17 cellular contexts compared by ENCODE assay signal in the genomic region with DNA sequence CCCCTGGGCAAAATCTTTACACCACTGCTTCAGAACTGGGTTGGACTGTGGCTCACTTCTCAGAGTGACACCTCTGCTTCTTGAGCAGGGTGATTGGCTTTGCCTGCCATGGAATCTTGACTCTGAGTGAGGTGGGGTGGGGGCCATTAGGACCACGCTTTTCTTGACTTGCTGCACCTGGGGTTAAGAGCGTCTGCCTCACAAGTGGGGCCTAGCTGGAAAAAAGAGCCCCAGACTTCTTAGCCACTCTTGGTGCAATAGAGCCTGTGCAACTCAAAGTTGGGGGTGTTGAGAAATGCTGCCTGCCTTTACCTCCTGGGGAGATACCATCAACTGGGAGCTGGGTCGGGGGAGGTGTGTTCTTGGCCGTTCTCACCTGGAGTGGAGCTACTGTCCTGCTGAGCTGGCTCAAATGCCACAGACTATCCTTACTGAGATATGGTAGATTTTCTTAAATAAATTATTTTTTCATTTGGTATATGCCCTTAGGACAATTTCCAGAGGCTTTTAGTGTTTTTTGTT. TPM values are rescaled to one million over a fixed set of nuclear protein-coding genes. Genes with fewer than 3 reads are reported as not detected.
DNase-seq lines count a peak whose midpoint lies in the region; ATAC-seq, FAIRE-seq and TF ChIP-seq lines count a peak whose summit lies in the region.
"Had no signal": no experiment of that assay in that cellular context is flagged by ENCODE, and none has a peak within 500 bp of the region (broad histone marks: within the 10 kb centered on the region; RNA-seq: fewer than 3 reads in every experiment).

No MANE protein-coding gene starts in this region.

- no peaks in the 10 kb centered on the region for H3K9me3 ChIP-seq in K562 (replicated peaks; ENCODE audit: control insufficient read depth, insufficient read depth, low read depth, low read length)
- H3K9me3 ChIP-seq in naive thymus-derived CD4-positive, alpha-beta T cell (ENCODE audit: control insufficient read depth in 2 of 3, low read length in 3 of 3): no peaks in the 10 kb centered on the region

- TF ChIP-seq POLR2A in K562 (conservative IDR thresholded peaks at IDR 0.05): no peak

- H3K4me1 Mint-ChIP-seq in stimulated activated naive CD8-positive, alpha-beta T cell treated with anti-CD3 and anti-CD28 coated beads, Interleukin-15, amount 100 ng/mL, for 72 hours: peaks cover 71% of the 10 kb centered on the region
- H3K4me1 Mint-ChIP-seq in naive thymus-derived CD4-positive, alpha-beta T cell: peaks cover 38 to 85% (median 73%) of the 10 kb centered on the region in 7 donors

- peaks cover 0 to 7% of the 10 kb centered on the region in 2 donors for H3K9me3 Mint-ChIP-seq in stimulated activated naive CD8-positive, alpha-beta T cell treated with anti-CD3 and anti-CD28 coated beads, Interleukin-15, amount 100 ng/mL, for 72 hours
- H3K9me3 Mint-ChIP-seq in naive thymus-derived CD4-positive, alpha-beta T cell: peaks cover 0 to 14% (median 0%) of the 10 kb centered on the region in 11 donors
- H3K9me3 Mint-ChIP-seq: activated T-helper 2 cell treated with anti-CD3 and anti-CD28 coated beads, Interferon-gamma antibody, Interleukin-2, Interleukin-4, amounts not matched to agents 10 μg/mL and 5 μg/mL and 100 μg/mL, durations not matched to agents 14 hours and 24 hours and 36 hours had no signal

- no peaks in the 10 kb centered on the region; the same call in 2 of the 3 replicates for H3K36me3 ChIP-seq in K562 (ENCODE audit: control insufficient read depth, insufficient read depth, low read length)
- H3K36me3 ChIP-seq in naive thymus-derived CD4-positive, alpha-beta T cell (ENCODE audit: control insufficient read depth in 2 of 3, insufficient read depth in 3 of 3, low read length in 3 of 3): no peaks in the 10 kb centered on the region

- in situ Hi-C loops in K562 (cut with MboI): no loop called here

- H3K4me2 ChIP-seq in K562 (ENCODE audit: insufficient read depth, low read length): no peak overlapping the region

- no peak overlapping the region for H3K4me3 ChIP-seq in K562
- H3K4me3 ChIP-seq in naive thymus-derived CD4-positive, alpha-beta T cell (ENCODE audit: low read length): no peak overlapping the region

- TF ChIP-seq RAD21 in K562 (CRISPR knock-in tag; conservative IDR thresholded peaks at IDR 0.05 in 1 of 2, IDR thresholded peaks at IDR 0.05 in 1 of 2): no peak

- H3K9ac ChIP-seq in K562 (ENCODE audit: insufficient read depth in 1 of 2, low read depth in 2 of 2, low read length in 2 of 2): no peak overlapping the region

- H3K4me3 Mint-ChIP-seq in stimulated activated naive CD8-positive, alpha-beta T cell treated with anti-CD3 and anti-CD28 coated beads, Interleukin-15, amount 100 ng/mL, for 72 hours: peak overlapping the region; percentile 8 to 15
- peak overlapping the region in 9 of 10 donors; percentile 16 to 68 (median 50) for H3K4me3 Mint-ChIP-seq in naive thymus-derived CD4-positive, alpha-beta T cell

- H3K9me1 ChIP-seq in K562 (ENCODE audit: control insufficient read depth, insufficient read depth, low read length): no peaks in the 10 kb centered on the region

- no peak overlapping the region for H3K27ac ChIP-seq in K562 (ENCODE audit: extremely low read depth, low read depth, low read length)
- H3K27ac ChIP-seq in naive thymus-derived CD4-positive, alpha-beta T cell (ENCODE audit: low read depth, low read length): no peak overlapping the region

- DNase-seq in stimulated activated naive CD8-positive, alpha-beta T cell treated with anti-CD3 and anti-CD28 coated beads, Interleukin-15, amount 100 ng/mL, for 72 hours: no peak
- DNase-seq in stimulated activated naive CD8-positive, alpha-beta T cell treated with anti-CD3 and anti-CD28 coated beads, Interleukin-15, Interleukin-2, amounts not matched to agents 100 U/mL and 50 U/mL, for 24 hours: no peak
- no peak for DNase-seq in K562 (ENCODE audit: extremely low read depth in 1 of 4, low spot score in 3 of 4)
- no peak for DNase-seq in naive thymus-derived CD4-positive, alpha-beta T cell
- DNase-seq in epidermal melanocyte (ENCODE audit: insufficient read length, low spot score): no peak
- DNase-seq in SKM-1 (lab: John Stamatoyannopoulos, UW; ENCODE audit: unreplicated experiment): no peak
- no peak for DNase-seq in NCI-H1436 treated with DMSO at 0.1 percent for 48 hours (lab: John Stamatoyannopoulos, UW)
- DNase-seq: activated CD4-positive, alpha-beta T cell treated with anti-CD3 and anti-CD28 coated beads, Interleukin-2, amount 50 U/mL, for 1 hour; aorta; dermis blood vessel endothelial cell; DMS 273 treated with DMSO at 0.1 percent for 48 hours; Kasumi-1; NCI-H187; NCI-H748 treated with DMSO at 0.1 percent for 48 hours; RPMI8226 had no signal

- POLR2A ChIA-PET in K562 (lab: Yijun Ruan, JAX): interaction anchor here (0.7 to 2.2 kb wide), 4 partner anchors 8 to 23 kb away, joined by 3 to 11 read pairs (median 6); partner anchors contain the start of gene USP9X
- POLR2A ChIA-PET in naive thymus-derived CD4-positive, alpha-beta T cell (lab: Charles Lee): interaction anchor here (1.5 kb wide), 1 partner anchor 24 kb away, joined by 11 read pairs; the partner anchor contains the start of gene USP9X

- FAIRE-seq in K562 (lab: Jason Lieb, UNC): no peak

- intact Hi-C loops in K562 (cut with micrococcal nuclease): no loop called here
- intact Hi-C loops in naive thymus-derived CD4-positive, alpha-beta T cell (cut with micrococcal nuclease): no loop called here

- no peaks in the 10 kb centered on the region for H3K27me3 ChIP-seq in K562 (ENCODE audit: control insufficient read depth in 2 of 2, insufficient read depth in 2 of 2, low read length in 2 of 2)
- H3K27me3 ChIP-seq in naive thymus-derived CD4-positive, alpha-beta T cell (ENCODE audit: control insufficient read depth in 2 of 2, insufficient read depth in 2 of 2, low read length in 2 of 2): no peaks in the 10 kb centered on the region

- peaks cover 13 to 22% of the 10 kb centered on the region in 2 experiments; a peak in 4 of 5 replicates for H3K4me1 ChIP-seq in K562 (replicated peaks in 1 of 2; ENCODE audit: control insufficient read depth in 2 of 2, insufficient read depth in 2 of 2, low read length in 2 of 2)
- H3K4me1 ChIP-seq in naive thymus-derived CD4-positive, alpha-beta T cell (ENCODE audit: control insufficient read depth in 2 of 2, insufficient read depth in 2 of 2, low read length in 2 of 2): peaks cover 21 to 36% of the 10 kb centered on the region in 2 donors

- BruUV-seq in K562 (replicated peaks; lab: Mats Ljungman, UMichigan): no TSS peak

- CTCF ChIA-PET in K562 (lab: Yijun Ruan, JAX; ENCODE audit: low intra/inter-chr PET ratio): no interaction called here
- CTCF ChIA-PET in naive thymus-derived CD4-positive, alpha-beta T cell (lab: Charles Lee): interaction anchor here (1.3 kb wide), 1 partner anchor 315 kb away, joined by 3 read pairs; no protein-coding TSS in a partner anchor

- no peak overlapping the region for H2AFZ ChIP-seq in K562 (ENCODE audit: low read depth, low read length)

- ATAC-seq in stimulated activated naive CD8-positive, alpha-beta T cell treated with anti-CD3 and anti-CD28 coated beads, Interleukin-15, amount 100 ng/mL, for 72 hours: no peak
- no peak for ATAC-seq in stimulated activated naive CD8-positive, alpha-beta T cell treated with anti-CD3 and anti-CD28 coated beads, Interleukin-15, Interleukin-2, amounts not matched to agents 100 U/mL and 50 U/mL, for 24 hours
- ATAC-seq in K562 (peak; percentile 21), GM18502 (IDR thresholded peaks at IDR 0.05; ENCODE audit: poor library complexity, unreplicated experiment) (no peak)
- ATAC-seq in naive thymus-derived CD4-positive, alpha-beta T cell: no peak

- H3K27ac Mint-ChIP-seq in stimulated activated naive CD8-positive, alpha-beta T cell treated with anti-CD3 and anti-CD28 coated beads, Interleukin-15, amount 100 ng/mL, for 72 hours: no peak overlapping the region
- peak overlapping the region in 5 of 9 donors; percentile 15 to 75 (median 59) for H3K27ac Mint-ChIP-seq in naive thymus-derived CD4-positive, alpha-beta T cell
- H3K27ac Mint-ChIP-seq: activated T-helper 2 cell treated with anti-CD3 and anti-CD28 coated beads, Interferon-gamma antibody, Interleukin-2, Interleukin-4, amounts not matched to agents 10 μg/mL and 5 μg/mL and 100 μg/mL, durations not matched to agents 14 hours and 24 hours and 36 hours had no signal

- WGBS in K562 (ENCODE audit: insufficient coverage, low coverage, missing lambda C conversion rate): 23% methylated on average over 3 of the region's 4 CpGs

- peaks cover 5 to 15% (median 9%) of the 10 kb centered on the region in 5 donors for H3K36me3 Mint-ChIP-seq in naive thymus-derived CD4-positive, alpha-beta T cell

- H3K79me2 ChIP-seq in K562 (ENCODE audit: control insufficient read depth, insufficient read depth, low read length): peaks cover 93% of the 10 kb centered on the region

- TF ChIP-seq EP300 in K562 (IDR thresholded peaks at IDR 0.05; ENCODE audit: low read length): no peak

- H4K20me1 ChIP-seq in K562 (replicated peaks; ENCODE audit: control insufficient read depth, insufficient read depth, low read length): peaks cover 47% of the 10 kb centered on the region

- no peak for TF ChIP-seq CTCF in K562 (IDR thresholded peaks at IDR 0.05 in 2 of 3, conservative IDR thresholded peaks at IDR 0.05 in 1 of 3; ENCODE audit: insufficient read depth in 2 of 3, low read depth in 1 of 3, low read length in 3 of 3)

- no peaks in the 10 kb centered on the region for H3K27me3 Mint-ChIP-seq in stimulated activated naive CD8-positive, alpha-beta T cell treated with anti-CD3 and anti-CD28 coated beads, Interleukin-15, amount 100 ng/mL, for 72 hours
- no peaks in the 10 kb centered on the region for H3K27me3 Mint-ChIP-seq in naive thymus-derived CD4-positive, alpha-beta T cell

RNA-seq across cellular contexts. Expression of gene USP9X, which starts 23.5 kb away (rescaled TPM):
- total RNA-seq in K562 (2011; cell fraction: chromatin; rRNA removed; ENCODE audit: low replicate concordance): 138 and 396 TPM in 2 replicates
- total RNA-seq in K562 (2011; cell fraction: nucleolus; rRNA removed): 51.9 and 68.7 TPM in 2 replicates
- 103 and 125 TPM in 2 replicates for total RNA-seq in K562 (2011; cell fraction: nucleoplasm; rRNA removed)
- total RNA-seq in K562 (2014; rRNA removed) (29.0 and 29.5 TPM in 2 replicates), K562 (2014; rRNA removed; fragmentation: Illumina TruSeq; extraction: Trizol) (47.8 and 53.8 TPM in 2 replicates), K562 (2015; rRNA removed; fragmentation: Illumina TruSeq; extraction: Trizol) (31.9 and 33.1 TPM in 2 replicates), K562 (2021) (44.9 and 45.7 TPM in 2 replicates)
- polyA plus RNA-seq in K562 (2011; rRNA removed) (26.1 and 40.1 TPM in 2 replicates), K562 (2014; fragmentation: Illumina TruSeq; extraction: Trizol) (29.4 and 31.0 TPM in 2 replicates), K562 (2014; fragmentation: Nextera tagmentation; extraction: Ambion mirVana) (10 to 100 TPM; 10.9 to 15.2 TPM), K562 (2014; rRNA removed) (19.0 and 21.4 TPM in 2 replicates)
- 11.5 and 16.7 TPM in 2 replicates for polyA plus RNA-seq in K562 (2011; cell fraction: cytosol; rRNA removed)
- 35.7 and 38.8 TPM in 2 replicates for polyA plus RNA-seq in K562 (2011; cell fraction: nucleus; rRNA removed)
- 21.9 and 23.8 TPM in 2 replicates for polyA plus RNA-seq in K562 (2012)
- 196 and 258 TPM in 2 replicates for polyA minus RNA-seq in K562 (2011; rRNA and poly(A)+ RNA removed)
- polyA minus RNA-seq in K562 (2011; cell fraction: cytosol; rRNA and poly(A)+ RNA removed): 77.6 and 121 TPM in 2 replicates
- 47.0 and 84.4 TPM in 2 replicates for polyA minus RNA-seq in K562 (2011; cell fraction: nucleus; rRNA and poly(A)+ RNA removed)
- total RNA-seq in naive thymus-derived CD4-positive, alpha-beta T cell: 10 to 100 TPM; 46.2 to 79.5 (median 72.1) TPM
- 10 to 100 TPM; 22.6 to 27.8 TPM for polyA plus RNA-seq in naive thymus-derived CD4-positive, alpha-beta T cell

Comparison
In these comparisons a context has a peak if more than half of its experiments do, and no peak if none do; other contexts are left out.
1. H3K27ac Mint-ChIP-seq: peak in naive thymus-derived CD4-positive, alpha-beta T cell (5 of 9); none in stimulated activated naive CD8-positive, alpha-beta T cell treated with anti-CD3 and anti-CD28 coated beads, Interleukin-15, amount 100 ng/mL, for 72 hours (0 of 2).